Comparison of ENCODE assay signal across 33 cellular contexts in genomic region chr18:11865071-11865470, GRCh38.
"Had no signal": no experiment of that assay in that cellular context is flagged by ENCODE, and none has a peak within 500 bp of the region (broad histone marks: within the 10 kb centered on the region; RNA-seq: fewer than 3 reads in every experiment).

No MANE protein-coding gene starts in this region.

- H3K4me3 Mint-ChIP-seq: activated CD4-positive, alpha-beta T cell treated with anti-CD3 and anti-CD28 coated beads, Interleukin-2, amount 10 ng/mL, durations not matched to agents 24 days and 14 days; activated CD8-positive, alpha-beta T cell treated with anti-CD3 and anti-CD28 coated beads for 36 hours; activated naive CD8-positive, alpha-beta T cell treated with anti-CD3 and anti-CD28 coated beads for 36 hours; activated T-cell treated with anti-CD3 and anti-CD28 coated beads, Interleukin-2, amount 50 U/mL, for 72 hours; activated T-helper 17 cell treated with anti-CD3 and anti-CD28 coated beads, Interleukin-2, amount 50 U/mL, for 72 hours had no signal

- H3K36me3 ChIP-seq: brain microvascular endothelial cell, WERI-Rb-1 had no signal

- H3K27me3 Mint-ChIP-seq: activated naive CD8-positive, alpha-beta T cell treated with anti-CD3 and anti-CD28 coated beads for 36 hours had no signal

- H3K4me3 ChIP-seq: K562, PC-9 had no signal

- ATAC-seq: activated CD8-positive, alpha-beta T cell treated with anti-CD3 and anti-CD28 coated beads for 36 hours; activated T-cell treated with anti-CD3 and anti-CD28 coated beads, Interleukin-2, amount 50 U/mL, for 72 hours; activated T-helper 17 cell treated with anti-CD3 and anti-CD28 coated beads, Interleukin-2, amount 50 U/mL, for 72 hours; K562; Right ventricle myocardium inferior had no signal

- H3K36me3 Mint-ChIP-seq: activated naive CD8-positive, alpha-beta T cell treated with anti-CD3 and anti-CD28 coated beads for 36 hours had no signal

- DNase-seq: activated CD4-positive, alpha-beta T cell treated with anti-CD3 and anti-CD28 coated beads, Interleukin-2, amount 10 ng/mL, durations not matched to agents 24 days and 14 days; activated CD4-positive, alpha-beta T cell treated with anti-CD3 and anti-CD28 coated beads, Interleukin-2, amount 50 U/mL, for 4 hours; activated CD8-positive, alpha-beta T cell treated with anti-CD3 and anti-CD28 coated beads for 36 hours; activated effector memory CD4-positive, alpha-beta T cell treated with anti-CD3 and anti-CD28 coated beads, Interleukin-2, amount 50 U/mL, for 16 hours; activated naive CD4-positive, alpha-beta T cell; activated naive CD4-positive, alpha-beta T cell treated with anti-CD3 and anti-CD28 coated beads, Interleukin-2, amount 50 U/mL, for 16 hours; activated naive CD8-positive, alpha-beta T cell treated with anti-CD3 and anti-CD28 coated beads for 36 hours; activated T-cell treated with anti-CD3 and anti-CD28 coated beads for 4 hours; activated T-cell treated with anti-CD3 and anti-CD28 coated beads, Interleukin-2, amount 50 U/mL, for 72 hours; amniotic stem cell; aorta; brain microvascular endothelial cell; IMR-90; NCI-H1092 treated with DMSO at 0.1 percent for 48 hours; NCI-H1417; NCI-H146; NCI-H187; NCI-H2029 treated with DMSO at 0.1 percent for 48 hours; NCI-H2107; NCI-H2171; NCI-H510A; NCI-H526; NCI-H748 treated with DMSO at 0.1 percent for 48 hours; NK-92 treated with Interleukin-12 subunit alpha and Interleukin-12 subunit beta, amount 100 ng/mL, for 24 hours; PC-9; SIG-M5; SW 1271; T1000; WERI-Rb-1 had no signal

- H3K9me3 Mint-ChIP-seq: activated CD4-positive, alpha-beta T cell treated with anti-CD3 and anti-CD28 coated beads, Interleukin-2, amount 10 ng/mL, durations not matched to agents 24 days and 14 days; activated CD8-positive, alpha-beta T cell treated with anti-CD3 and anti-CD28 coated beads for 36 hours; activated naive CD8-positive, alpha-beta T cell treated with anti-CD3 and anti-CD28 coated beads for 36 hours; activated T-cell treated with anti-CD3 and anti-CD28 coated beads, Interleukin-2, amount 50 U/mL, for 72 hours; activated T-helper 17 cell treated with anti-CD3 and anti-CD28 coated beads, Interleukin-2, amount 50 U/mL, for 72 hours had no signal

- H3K27me3 ChIP-seq: brain microvascular endothelial cell had no signal

- H3K4me1 Mint-ChIP-seq: activated T-helper 17 cell treated with anti-CD3 and anti-CD28 coated beads, Interleukin-2, amount 50 U/mL, for 72 hours had no signal

- H3K27ac ChIP-seq: brain microvascular endothelial cell, PC-9, RWPE1, WERI-Rb-1 had no signal

- H3K27ac Mint-ChIP-seq: activated CD4-positive, alpha-beta T cell treated with anti-CD3 and anti-CD28 coated beads, Interleukin-2, amount 10 ng/mL, durations not matched to agents 24 days and 14 days; activated CD8-positive, alpha-beta T cell treated with anti-CD3 and anti-CD28 coated beads for 36 hours; activated naive CD8-positive, alpha-beta T cell treated with anti-CD3 and anti-CD28 coated beads for 36 hours; activated T-cell treated with anti-CD3 and anti-CD28 coated beads, Interleukin-2, amount 50 U/mL, for 72 hours; activated T-helper 17 cell treated with anti-CD3 and anti-CD28 coated beads, Interleukin-2, amount 50 U/mL, for 72 hours had no signal
